In genomic region chr11:65617136-65617850, GRCh38 we compare ENCODE assay signal across 1 cellular context.
TF ChIP-seq lines count a peak whose summit lies in the region.

No MANE protein-coding gene starts in this region.

TF ChIP-seq in HepG2, 621 proteins besides CTCF, POLR2A, EP300 and RAD21:
- TF ChIP-seq BCLAF1 (IDR thresholded peaks at IDR 0.05) (no peak), ZBTB40 (IDR thresholded peaks at IDR 0.05) (no peak), ZBTB40 (CRISPR knock-in tag; IDR thresholded peaks at IDR 0.05) (0 out of 2 replicates have a peak, but pooled peaks have one; percentile 8)
